ENCODE assay signal across 8 cellular contexts in genomic region chr19:7292950-7293794, GRCh38. TPM values are rescaled to one million over a fixed set of nuclear protein-coding genes. Genes with fewer than 3 reads are reported as not detected.
DNase-seq lines count a peak whose midpoint lies in the region; ATAC-seq and TF ChIP-seq lines count a peak whose summit lies in the region.

No MANE protein-coding gene starts in this region.

- H3K27me3 ChIP-seq in CD4-positive, alpha-beta T cell (ENCODE audit: control insufficient read depth, insufficient read depth, low read length) = peaks cover 27% of the 10 kb centered on the region
- H3K27me3 ChIP-seq in smooth muscle cell (ENCODE audit: low read depth) = no peaks in the 10 kb centered on the region

- H3K4me3 Mint-ChIP-seq in CD4-positive, alpha-beta T cell = peak overlapping the region; percentile 86

- peak overlapping the region; percentile 71 for H3K4me3 ChIP-seq in iPS-18c (ENCODE audit: insufficient read depth, low read depth, low read length)
- peak overlapping the region; percentile 95 for H3K4me3 ChIP-seq in smooth muscle cell

- H3K36me3 Mint-ChIP-seq in CD4-positive, alpha-beta T cell (ENCODE audit: low read depth) = no peaks in the 10 kb centered on the region

- no peaks in the 10 kb centered on the region for H3K79me2 ChIP-seq in smooth muscle cell (ENCODE audit: low read depth)

- H3K27ac Mint-ChIP-seq in CD4-positive, alpha-beta T cell = no peak overlapping the region

- intact Hi-C loops in CD4-positive, alpha-beta T cell (cut with DNase I, micrococcal nuclease) = no loop called here

- peaks cover 19% of the 10 kb centered on the region for H3K4me1 Mint-ChIP-seq in CD4-positive, alpha-beta T cell (ENCODE audit: low read depth)

- WGBS in smooth muscle cell (ENCODE audit: low lambda C conversion rate) = 19% methylated on average over 43 of the region's 58 CpGs

- H3K4me2 ChIP-seq in smooth muscle cell = peak overlapping the region; percentile 99

- H3K9me3 ChIP-seq in CD4-positive, alpha-beta T cell (ENCODE audit: control insufficient read depth, low read length) = no peaks in the 10 kb centered on the region
- no peaks in the 10 kb centered on the region for H3K9me3 ChIP-seq in iPS-18c (ENCODE audit: control insufficient read depth, insufficient read depth, low read length)
- no peaks in the 10 kb centered on the region for H3K9me3 ChIP-seq in smooth muscle cell (replicated peaks; ENCODE audit: low read depth)

- H3K9me3 Mint-ChIP-seq in CD4-positive, alpha-beta T cell = no peaks in the 10 kb centered on the region

- no peak for TF ChIP-seq CTCF in CD4-positive, alpha-beta T cell (IDR thresholded peaks at IDR 0.05)
- TF ChIP-seq CTCF in smooth muscle cell (IDR thresholded peaks at IDR 0.05; ENCODE audit: borderline replicate concordance, insufficient read depth, poor library complexity, severe bottlenecking) = no peak

- CTCF ChIA-PET in CD4-positive, alpha-beta T cell (lab: Charles Lee) = no interaction called here

- H3K27me3 Mint-ChIP-seq in CD4-positive, alpha-beta T cell = peaks cover 44% of the 10 kb centered on the region

- no peak for ATAC-seq in CD4-positive, alpha-beta T cell (ENCODE audit: poor library complexity)
- peak; percentile 6 for ATAC-seq in HG02642 (IDR thresholded peaks at IDR 0.05; ENCODE audit: poor library complexity, unreplicated experiment)

- H3K36me3 ChIP-seq in smooth muscle cell (ENCODE audit: low read depth) = no peaks in the 10 kb centered on the region

- H3K4me1 ChIP-seq in smooth muscle cell (ENCODE audit: low read depth) = peaks cover 2% of the 10 kb centered on the region

- no peak overlapping the region for H3K9ac ChIP-seq in smooth muscle cell (ENCODE audit: low read depth)

- peaks cover 4% of the 10 kb centered on the region for H3F3A ChIP-seq in smooth muscle cell (ENCODE audit: low read depth)

- peak overlapping the region; percentile 24 for H2AFZ ChIP-seq in smooth muscle cell (ENCODE audit: low read depth)

- peaks cover 12% of the 10 kb centered on the region for H4K20me1 ChIP-seq in smooth muscle cell (ENCODE audit: low read depth)

- no peak for DNase-seq in CD4-positive, alpha-beta T cell
- DNase-seq in smooth muscle cell (lab: John Stamatoyannopoulos, UW; ENCODE audit: unreplicated experiment) (no peak), NCI-H524 treated with DMSO at 0.1 percent for 48 hours (lab: John Stamatoyannopoulos, UW) (no peak), iPS-NIHi7 (ENCODE audit: extremely low spot score) (no peak), H4 (ENCODE audit: low spot score) (no peak)

- POLR2A ChIA-PET in CD4-positive, alpha-beta T cell (lab: Charles Lee) = interaction anchor here (1.1 to 1.3 kb wide), 2 partner anchors 56 to 95 kb away, joined by 4 to 8 read pairs; partner anchors contain the start of gene ARHGEF18

- no peak overlapping the region for H3K27ac ChIP-seq in CD4-positive, alpha-beta T cell (ENCODE audit: low read depth, low read length)
- H3K27ac ChIP-seq in angular gyrus (ENCODE audit: low read depth, low read length) (peak overlapping the region; percentile 88), smooth muscle cell (ENCODE audit: low read depth) (no peak overlapping the region)

RNA-seq across cellular contexts. Expression of gene INSR, which starts 1.0 kb away (rescaled TPM):
- 1 to 10 TPM; 1.8 to 3.0 TPM for total RNA-seq in CD4-positive, alpha-beta T cell
- 8.5 and 12.7 TPM in 2 replicates for total RNA-seq in smooth muscle cell
- polyA plus RNA-seq in smooth muscle cell = 2.8 and 3.9 TPM in 2 replicates
- total RNA-seq in H4 (2014; rRNA removed; shearing (Covaris generic)) = 3.3 and 3.8 TPM in 2 replicates

RNA-seq across cellular contexts. Expression of gene ARHGEF18, which starts 55.6 kb away (rescaled TPM):
- total RNA-seq in CD4-positive, alpha-beta T cell = 100 to 1,000 TPM; 121 TPM
- total RNA-seq in smooth muscle cell = 18.0 and 24.0 TPM in 2 replicates
- polyA plus RNA-seq in smooth muscle cell = 18.8 and 26.0 TPM in 2 replicates
- 24.7 and 27.4 TPM in 2 replicates for total RNA-seq in H4 (2014; rRNA removed; shearing (Covaris generic))
